In the genomic region with DNA sequence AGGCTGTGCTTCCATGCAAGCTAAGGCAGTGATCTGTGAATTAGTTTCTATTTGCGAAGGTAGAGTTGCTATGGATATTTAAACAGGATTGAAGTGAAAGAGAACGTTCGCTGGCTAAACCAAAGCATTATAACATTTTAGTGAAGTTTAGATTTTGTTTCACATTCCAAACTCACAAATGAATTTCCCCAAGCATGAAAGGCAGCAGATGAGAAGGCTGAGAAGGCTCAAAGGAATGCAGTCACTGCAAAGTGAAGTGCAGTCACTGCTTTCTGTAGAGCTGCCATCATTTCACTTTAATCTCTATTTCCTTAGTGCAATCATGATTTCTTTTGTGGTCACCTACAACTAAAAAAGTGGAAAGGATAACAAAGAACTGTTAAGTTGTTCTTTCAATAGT, we compare ENCODE assay signal across 2 cellular contexts.
TF ChIP-seq lines count a peak whose summit lies in the region.

No MANE protein-coding gene starts in this region.

TF ChIP-seq in SK-N-SH, 30 proteins besides CTCF, POLR2A, EP300 and RAD21 (continued from another document):
- TF ChIP-seq, protein P1, sequence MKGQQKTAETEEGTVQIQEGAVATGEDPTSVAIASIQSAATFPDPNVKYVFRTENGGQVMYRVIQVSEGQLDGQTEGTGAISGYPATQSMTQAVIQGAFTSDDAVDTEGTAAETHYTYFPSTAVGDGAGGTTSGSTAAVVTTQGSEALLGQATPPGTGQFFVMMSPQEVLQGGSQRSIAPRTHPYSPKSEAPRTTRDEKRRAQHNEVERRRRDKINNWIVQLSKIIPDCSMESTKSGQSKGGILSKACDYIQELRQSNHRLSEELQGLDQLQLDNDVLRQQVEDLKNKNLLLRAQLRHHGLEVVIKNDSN (IDR thresholded peaks at IDR 0.05; ENCODE audit: borderline replicate concordance, low read depth), result no peak
- TF ChIP-seq GATA2 (CRISPR knock-in tag; IDR thresholded peaks at IDR 0.05), result no peak
- TF ChIP-seq TAF1 (IDR thresholded peaks at IDR 0.05; ENCODE audit: borderline replicate concordance, low read depth, low read length), result no peak
- TF ChIP-seq ELF1 (IDR thresholded peaks at IDR 0.05), result no peak
- no peak for TF ChIP-seq RCOR1 (IDR thresholded peaks at IDR 0.05; ENCODE audit: low read length)
- TF ChIP-seq TCF12 (IDR thresholded peaks at IDR 0.05), result no peak
- no peak for TF ChIP-seq MEF2A (IDR thresholded peaks at IDR 0.05; ENCODE audit: borderline replicate concordance, low read depth)
- TF ChIP-seq NFIC (IDR thresholded peaks at IDR 0.05; ENCODE audit: borderline replicate concordance), result no peak
- TF ChIP-seq, protein P2, sequence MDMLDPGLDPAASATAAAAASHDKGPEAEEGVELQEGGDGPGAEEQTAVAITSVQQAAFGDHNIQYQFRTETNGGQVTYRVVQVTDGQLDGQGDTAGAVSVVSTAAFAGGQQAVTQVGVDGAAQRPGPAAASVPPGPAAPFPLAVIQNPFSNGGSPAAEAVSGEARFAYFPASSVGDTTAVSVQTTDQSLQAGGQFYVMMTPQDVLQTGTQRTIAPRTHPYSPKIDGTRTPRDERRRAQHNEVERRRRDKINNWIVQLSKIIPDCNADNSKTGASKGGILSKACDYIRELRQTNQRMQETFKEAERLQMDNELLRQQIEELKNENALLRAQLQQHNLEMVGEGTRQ (IDR thresholded peaks at IDR 0.05; ENCODE audit: borderline replicate concordance, low read depth, low read length), result no peak
- no peak for TF ChIP-seq MXI1 (IDR thresholded peaks at IDR 0.05; ENCODE audit: low read depth, low read length)
- TF ChIP-seq CHD2 (IDR thresholded peaks at IDR 0.05; ENCODE audit: low read length, partially characterized antibody), result no peak
- no peak for TF ChIP-seq EZH2phosphoT487 (IDR thresholded peaks at IDR 0.05; ENCODE audit: borderline replicate concordance, low read depth)
- TF ChIP-seq RFX5 (IDR thresholded peaks at IDR 0.05; ENCODE audit: low read length), result no peak

TF ChIP-seq in SK-N-SH treated with all-trans-retinoic acid at 6 μM for 48 hours, 23 proteins besides CTCF, POLR2A, EP300 and RAD21 (continued from another document):
- TF ChIP-seq, protein P3, sequence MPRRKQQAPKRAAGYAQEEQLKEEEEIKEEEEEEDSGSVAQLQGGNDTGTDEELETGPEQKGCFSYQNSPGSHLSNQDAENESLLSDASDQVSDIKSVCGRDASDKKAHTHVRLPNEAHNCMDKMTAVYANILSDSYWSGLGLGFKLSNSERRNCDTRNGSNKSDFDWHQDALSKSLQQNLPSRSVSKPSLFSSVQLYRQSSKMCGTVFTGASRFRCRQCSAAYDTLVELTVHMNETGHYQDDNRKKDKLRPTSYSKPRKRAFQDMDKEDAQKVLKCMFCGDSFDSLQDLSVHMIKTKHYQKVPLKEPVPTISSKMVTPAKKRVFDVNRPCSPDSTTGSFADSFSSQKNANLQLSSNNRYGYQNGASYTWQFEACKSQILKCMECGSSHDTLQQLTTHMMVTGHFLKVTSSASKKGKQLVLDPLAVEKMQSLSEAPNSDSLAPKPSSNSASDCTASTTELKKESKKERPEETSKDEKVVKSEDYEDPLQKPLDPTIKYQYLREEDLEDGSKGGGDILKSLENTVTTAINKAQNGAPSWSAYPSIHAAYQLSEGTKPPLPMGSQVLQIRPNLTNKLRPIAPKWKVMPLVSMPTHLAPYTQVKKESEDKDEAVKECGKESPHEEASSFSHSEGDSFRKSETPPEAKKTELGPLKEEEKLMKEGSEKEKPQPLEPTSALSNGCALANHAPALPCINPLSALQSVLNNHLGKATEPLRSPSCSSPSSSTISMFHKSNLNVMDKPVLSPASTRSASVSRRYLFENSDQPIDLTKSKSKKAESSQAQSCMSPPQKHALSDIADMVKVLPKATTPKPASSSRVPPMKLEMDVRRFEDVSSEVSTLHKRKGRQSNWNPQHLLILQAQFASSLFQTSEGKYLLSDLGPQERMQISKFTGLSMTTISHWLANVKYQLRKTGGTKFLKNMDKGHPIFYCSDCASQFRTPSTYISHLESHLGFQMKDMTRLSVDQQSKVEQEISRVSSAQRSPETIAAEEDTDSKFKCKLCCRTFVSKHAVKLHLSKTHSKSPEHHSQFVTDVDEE (CRISPR knock-in tag; IDR thresholded peaks at IDR 0.05), result no peak
- TF ChIP-seq RARB (CRISPR knock-in tag; IDR thresholded peaks at IDR 0.05) (no peak), ZNF565 (CRISPR knock-in tag; conservative IDR thresholded peaks at IDR 0.05; ENCODE audit: low read depth) (no peak), SNAI2 (CRISPR knock-in tag; IDR thresholded peaks at IDR 0.05) (no peak), ISL1 (CRISPR knock-in tag; IDR thresholded peaks at IDR 0.05) (no peak), ZFP30 (CRISPR knock-in tag; IDR thresholded peaks at IDR 0.05) (no peak), BACH2 (CRISPR knock-in tag; IDR thresholded peaks at IDR 0.05; ENCODE audit: borderline replicate concordance) (no peak), CSDC2 (CRISPR knock-in tag; IDR thresholded peaks at IDR 0.05) (no peak), ZC3H10 (CRISPR knock-in tag; IDR thresholded peaks at IDR 0.05) (no peak), TOX (CRISPR knock-in tag; IDR thresholded peaks at IDR 0.05; ENCODE audit: borderline replicate concordance) (no peak), OSR1 (CRISPR knock-in tag; IDR thresholded peaks at IDR 0.05) (no peak)
- TF ChIP-seq, protein P4, sequence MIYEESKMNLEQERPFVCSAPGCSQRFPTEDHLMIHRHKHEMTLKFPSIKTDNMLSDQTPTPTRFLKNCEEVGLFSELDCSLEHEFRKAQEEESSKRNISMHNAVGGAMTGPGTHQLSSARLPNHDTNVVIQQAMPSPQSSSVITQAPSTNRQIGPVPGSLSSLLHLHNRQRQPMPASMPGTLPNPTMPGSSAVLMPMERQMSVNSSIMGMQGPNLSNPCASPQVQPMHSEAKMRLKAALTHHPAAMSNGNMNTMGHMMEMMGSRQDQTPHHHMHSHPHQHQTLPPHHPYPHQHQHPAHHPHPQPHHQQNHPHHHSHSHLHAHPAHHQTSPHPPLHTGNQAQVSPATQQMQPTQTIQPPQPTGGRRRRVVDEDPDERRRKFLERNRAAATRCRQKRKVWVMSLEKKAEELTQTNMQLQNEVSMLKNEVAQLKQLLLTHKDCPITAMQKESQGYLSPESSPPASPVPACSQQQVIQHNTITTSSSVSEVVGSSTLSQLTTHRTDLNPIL (CRISPR knock-in tag; IDR thresholded peaks at IDR 0.05; ENCODE audit: low read depth), result no peak
- TF ChIP-seq, protein P5, sequence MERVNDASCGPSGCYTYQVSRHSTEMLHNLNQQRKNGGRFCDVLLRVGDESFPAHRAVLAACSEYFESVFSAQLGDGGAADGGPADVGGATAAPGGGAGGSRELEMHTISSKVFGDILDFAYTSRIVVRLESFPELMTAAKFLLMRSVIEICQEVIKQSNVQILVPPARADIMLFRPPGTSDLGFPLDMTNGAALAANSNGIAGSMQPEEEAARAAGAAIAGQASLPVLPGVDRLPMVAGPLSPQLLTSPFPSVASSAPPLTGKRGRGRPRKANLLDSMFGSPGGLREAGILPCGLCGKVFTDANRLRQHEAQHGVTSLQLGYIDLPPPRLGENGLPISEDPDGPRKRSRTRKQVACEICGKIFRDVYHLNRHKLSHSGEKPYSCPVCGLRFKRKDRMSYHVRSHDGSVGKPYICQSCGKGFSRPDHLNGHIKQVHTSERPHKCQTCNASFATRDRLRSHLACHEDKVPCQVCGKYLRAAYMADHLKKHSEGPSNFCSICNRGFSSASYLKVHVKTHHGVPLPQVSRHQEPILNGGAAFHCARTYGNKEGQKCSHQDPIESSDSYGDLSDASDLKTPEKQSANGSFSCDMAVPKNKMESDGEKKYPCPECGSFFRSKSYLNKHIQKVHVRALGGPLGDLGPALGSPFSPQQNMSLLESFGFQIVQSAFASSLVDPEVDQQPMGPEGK (CRISPR knock-in tag; IDR thresholded peaks at IDR 0.05; ENCODE audit: borderline replicate concordance), result no peak
- TF ChIP-seq, protein P6, sequence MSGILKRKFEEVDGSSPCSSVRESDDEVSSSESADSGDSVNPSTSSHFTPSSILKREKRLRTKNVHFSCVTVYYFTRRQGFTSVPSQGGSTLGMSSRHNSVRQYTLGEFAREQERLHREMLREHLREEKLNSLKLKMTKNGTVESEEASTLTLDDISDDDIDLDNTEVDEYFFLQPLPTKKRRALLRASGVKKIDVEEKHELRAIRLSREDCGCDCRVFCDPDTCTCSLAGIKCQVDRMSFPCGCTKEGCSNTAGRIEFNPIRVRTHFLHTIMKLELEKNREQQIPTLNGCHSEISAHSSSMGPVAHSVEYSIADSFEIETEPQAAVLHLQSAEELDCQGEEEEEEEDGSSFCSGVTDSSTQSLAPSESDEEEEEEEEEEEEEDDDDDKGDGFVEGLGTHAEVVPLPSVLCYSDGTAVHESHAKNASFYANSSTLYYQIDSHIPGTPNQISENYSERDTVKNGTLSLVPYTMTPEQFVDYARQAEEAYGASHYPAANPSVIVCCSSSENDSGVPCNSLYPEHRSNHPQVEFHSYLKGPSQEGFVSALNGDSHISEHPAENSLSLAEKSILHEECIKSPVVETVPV (CRISPR knock-in tag; IDR thresholded peaks at IDR 0.05), result no peak
